Comparison of ENCODE assay signal across 12 cellular contexts in genomic region chr18:27860701-27861107, GRCh38.
DNase-seq lines count a peak whose midpoint lies in the region; ATAC-seq, FAIRE-seq and TF ChIP-seq lines count a peak whose summit lies in the region.
"Had no signal": no experiment of that assay in that cellular context is flagged by ENCODE, and none has a peak within 500 bp of the region (broad histone marks: within the 10 kb centered on the region; RNA-seq: fewer than 3 reads in every experiment).

No MANE protein-coding gene starts in this region.

- peaks cover 16% of the 10 kb centered on the region for H3K4me1 ChIP-seq in keratinocyte (ENCODE audit: control insufficient read depth, extremely low read depth, insufficient read depth, low read length)

- H3K9me3 ChIP-seq in keratinocyte (ENCODE audit: control insufficient read depth, low read depth, low read length) (no peaks in the 10 kb centered on the region), T-helper 17 cell (ENCODE audit: control insufficient read depth, low read length, poor library complexity, severe bottlenecking) (no peaks in the 10 kb centered on the region)

- H3K36me3 Mint-ChIP-seq in T-helper 17 cell (ENCODE audit: low read depth) = no peaks in the 10 kb centered on the region

- TF ChIP-seq CTCF in keratinocyte (optimal IDR thresholded peaks at IDR 0.05 in 1 of 3, IDR thresholded peaks at IDR 0.05 in 1 of 3, conservative IDR thresholded peaks at IDR 0.05 in 1 of 3; ENCODE audit: extremely low read depth in 1 of 3, insufficient read depth in 2 of 3, low read length in 3 of 3) = no peak

- DNase-seq in DMS53 (lab: John Stamatoyannopoulos, UW) (peak; percentile 54), keratinocyte (ENCODE audit: low read depth, low spot score) (no peak), midbrain (lab: John Stamatoyannopoulos, UW) (no peak), T-helper 17 cell (no peak), hepatic stellate cell (ENCODE audit: low spot score) (no peak)
- DNase-seq in activated CD4-positive, alpha-beta T cell treated with anti-CD3 and anti-CD28 coated beads, Interleukin-2, amount 50 U/mL, for 4 hours = no peak
- DNase-seq: activated CD4-positive, alpha-beta T cell treated with anti-CD3 and anti-CD28 coated beads for 4 hours; activated naive CD8-positive, alpha-beta T cell treated with anti-CD3 and anti-CD28 coated beads, Interleukin-2, amount 50 U/mL, for 24 hours; GDM1; occipital lobe had no signal

- no peaks in the 10 kb centered on the region for H3K36me3 ChIP-seq in keratinocyte (ENCODE audit: control insufficient read depth in 2 of 2, extremely low read depth in 1 of 2, insufficient read depth in 2 of 2, low read length in 2 of 2)

- H3K9me1 ChIP-seq in keratinocyte (ENCODE audit: control insufficient read depth, extremely low read depth, insufficient read depth, low read length) = no peaks in the 10 kb centered on the region

- no peak overlapping the region for H3K27ac ChIP-seq in keratinocyte (ENCODE audit: control insufficient read depth, insufficient read depth, low read length)

- FAIRE-seq in keratinocyte (lab: Jason Lieb, UNC) = peak; percentile 43

- H3K4me2 ChIP-seq in keratinocyte (ENCODE audit: control insufficient read depth, extremely low read depth, insufficient read depth, low read depth, low read length) = peak overlapping the region; percentile 24

- no peaks in the 10 kb centered on the region for H3K79me2 ChIP-seq in keratinocyte (ENCODE audit: control insufficient read depth, insufficient read depth, low read length)

- no peak overlapping the region for H3K4me3 Mint-ChIP-seq in T-helper 17 cell
- H3K4me3 Mint-ChIP-seq: activated naive CD8-positive, alpha-beta T cell treated with anti-CD3 and anti-CD28 coated beads, Interleukin-2, amount 50 U/mL, for 24 hours had no signal

- H3K9ac ChIP-seq in keratinocyte (ENCODE audit: control insufficient read depth, extremely low read depth, insufficient read depth, low read length) = no peak overlapping the region

- ATAC-seq in HG02884 (IDR thresholded peaks at IDR 0.05; ENCODE audit: unreplicated experiment) (peak; percentile 45), SK-N-SH treated with all-trans-retinoic acid at 6 μM for 48 hours (peak; percentile 66), T-helper 17 cell (no peak)
- ATAC-seq: activated naive CD8-positive, alpha-beta T cell treated with anti-CD3 and anti-CD28 coated beads, Interleukin-2, amount 50 U/mL, for 24 hours had no signal

- H2AFZ ChIP-seq in keratinocyte (ENCODE audit: control insufficient read depth, low read length) = peak overlapping the region; percentile 44

- H4K20me1 ChIP-seq in keratinocyte (ENCODE audit: control insufficient read depth, extremely low read depth, insufficient read depth, low read length) = no peaks in the 10 kb centered on the region

- dilution Hi-C loops in keratinocyte (cut with MboI; ENCODE audit: extremely low pct_ligation_motif_present, low sequenced_read_pairs) = no loop called here

- H3K4me3 ChIP-seq in keratinocyte (ENCODE audit: control insufficient read depth in 2 of 3, extremely low read depth in 1 of 3, insufficient read depth in 2 of 3, low read depth in 1 of 3, low read length in 3 of 3) = no peak overlapping the region

- H3K27me3 ChIP-seq in keratinocyte (ENCODE audit: control insufficient read depth, extremely low read depth, insufficient read depth, low read length) = no peaks in the 10 kb centered on the region

- H3K27ac Mint-ChIP-seq in T-helper 17 cell = no peak overlapping the region
- H3K27ac Mint-ChIP-seq: activated naive CD8-positive, alpha-beta T cell treated with anti-CD3 and anti-CD28 coated beads, Interleukin-2, amount 50 U/mL, for 24 hours had no signal

- no peaks in the 10 kb centered on the region for H3K27me3 Mint-ChIP-seq in T-helper 17 cell
- H3K27me3 Mint-ChIP-seq: activated naive CD8-positive, alpha-beta T cell treated with anti-CD3 and anti-CD28 coated beads, Interleukin-2, amount 50 U/mL, for 24 hours had no signal

- no peaks in the 10 kb centered on the region for H3K4me1 Mint-ChIP-seq in T-helper 17 cell
- H3K4me1 Mint-ChIP-seq: activated naive CD8-positive, alpha-beta T cell treated with anti-CD3 and anti-CD28 coated beads, Interleukin-2, amount 50 U/mL, for 24 hours had no signal

TF ChIP-seq in SK-N-SH treated with all-trans-retinoic acid at 6 μM for 48 hours, 23 proteins besides CTCF, POLR2A, EP300 and RAD21:
- TF ChIP-seq ZFP30 (CRISPR knock-in tag; IDR thresholded peaks at IDR 0.05) = no peak
- TF ChIP-seq CSDC2 (CRISPR knock-in tag; IDR thresholded peaks at IDR 0.05) = no peak
- TF ChIP-seq ZFP3 (CRISPR knock-in tag; IDR thresholded peaks at IDR 0.05) = no peak
- no peak for TF ChIP-seq ISL1 (CRISPR knock-in tag; IDR thresholded peaks at IDR 0.05)
